Comparison of ENCODE assay signal across 25 cellular contexts in the genomic region with DNA sequence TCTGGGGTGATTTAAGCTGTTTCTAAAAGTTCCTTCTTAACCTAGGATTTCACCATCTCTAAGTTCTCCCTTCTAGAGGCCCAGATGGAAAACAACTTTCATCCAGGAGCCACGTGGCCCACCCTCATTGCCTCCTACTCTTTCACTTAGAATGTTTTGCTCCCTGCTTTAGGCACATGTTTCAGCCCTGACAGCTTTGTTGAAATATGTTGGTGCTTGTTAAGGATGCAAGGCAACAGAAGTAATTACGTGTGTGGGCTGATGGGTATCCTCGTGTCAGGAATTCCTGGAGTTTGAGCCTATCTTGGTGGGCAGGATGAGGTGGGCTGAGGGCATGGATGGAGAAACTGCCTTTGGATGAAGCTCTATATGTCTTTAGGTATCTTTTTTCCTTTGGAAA.
"Had no signal": no experiment of that assay in that cellular context is flagged by ENCODE, and none has a peak within 500 bp of the region (broad histone marks: within the 10 kb centered on the region; RNA-seq: fewer than 3 reads in every experiment).

No MANE protein-coding gene starts in this region.

- H3K27ac Mint-ChIP-seq: activated CD4-positive, alpha-beta T cell treated with anti-CD3 and anti-CD28 coated beads, Interleukin-2, amount 10 ng/mL, durations not matched to agents 7 days and 5 days; activated CD8-positive, alpha-beta memory T cell treated with anti-CD3 and anti-CD28 coated beads, Interleukin-2, amount 10 ng/mL, durations not matched to agents 7 days and 5 days; activated CD8-positive, alpha-beta T cell treated with anti-CD3 and anti-CD28 coated beads for 36 hours; activated naive CD4-positive, alpha-beta T cell treated with anti-CD3 and anti-CD28 coated beads, Interleukin-2, amount 50 U/mL, for 24 hours; activated T-helper 1 cell treated with anti-CD3 and anti-CD28 coated beads, Interleukin-12 subunit alpha, Interleukin-12 subunit beta, Interleukin-2, Interleukin-4 antibody, amounts not matched to agents 30 ng/mL and 10 ng/mL and 1 ng/mL, durations not matched to agents 14 hours and 24 hours and 36 hours; immature natural killer cell; natural killer cell; stimulated activated naive B cell treated with anti-CD40 and anti-IgM and Interleukin-4, amounts not matched to agents 10 μg/mL and 1 μg/mL and 100 μg/mL, for 72 hours had no signal

- H3K27me3 ChIP-seq: brain microvascular endothelial cell, left lung, upper lobe of left lung had no signal

- H3K36me3 ChIP-seq: brain microvascular endothelial cell, left lung, upper lobe of left lung, WERI-Rb-1 had no signal

- H3K27ac ChIP-seq: brain microvascular endothelial cell, left lung, upper lobe of left lung, WERI-Rb-1 had no signal

- H3K36me3 Mint-ChIP-seq: activated CD8-positive, alpha-beta memory T cell treated with anti-CD3 and anti-CD28 coated beads, Interleukin-2, amount 10 ng/mL, durations not matched to agents 7 days and 5 days; activated naive CD4-positive, alpha-beta T cell treated with anti-CD3 and anti-CD28 coated beads, Interleukin-2, amount 50 U/mL, for 24 hours; immature natural killer cell; natural killer cell; stimulated activated naive B cell treated with anti-CD40 and anti-IgM and Interleukin-4, amounts not matched to agents 10 μg/mL and 1 μg/mL and 100 μg/mL, for 72 hours had no signal

- H3K4me1 ChIP-seq: left lung, upper lobe of left lung had no signal

- H3K9me3 Mint-ChIP-seq: activated CD4-positive, alpha-beta T cell treated with anti-CD3 and anti-CD28 coated beads, Interleukin-2, amount 10 ng/mL, durations not matched to agents 7 days and 5 days; activated CD8-positive, alpha-beta T cell treated with anti-CD3 and anti-CD28 coated beads for 36 hours; activated naive CD4-positive, alpha-beta T cell treated with anti-CD3 and anti-CD28 coated beads, Interleukin-2, amount 50 U/mL, for 24 hours; activated T-helper 1 cell treated with anti-CD3 and anti-CD28 coated beads, Interleukin-12 subunit alpha, Interleukin-12 subunit beta, Interleukin-2, Interleukin-4 antibody, amounts not matched to agents 30 ng/mL and 10 ng/mL and 1 ng/mL, durations not matched to agents 14 hours and 24 hours and 36 hours; immature natural killer cell; natural killer cell; stimulated activated naive B cell treated with anti-CD40 and anti-IgM and Interleukin-4, amounts not matched to agents 10 μg/mL and 1 μg/mL and 100 μg/mL, for 72 hours had no signal

- H3K4me3 Mint-ChIP-seq: activated CD4-positive, alpha-beta T cell treated with anti-CD3 and anti-CD28 coated beads, Interleukin-2, amount 10 ng/mL, durations not matched to agents 7 days and 5 days; activated CD8-positive, alpha-beta memory T cell treated with anti-CD3 and anti-CD28 coated beads, Interleukin-2, amount 10 ng/mL, durations not matched to agents 7 days and 5 days; activated CD8-positive, alpha-beta T cell treated with anti-CD3 and anti-CD28 coated beads for 36 hours; activated naive CD4-positive, alpha-beta T cell treated with anti-CD3 and anti-CD28 coated beads, Interleukin-2, amount 50 U/mL, for 24 hours; activated T-helper 1 cell treated with anti-CD3 and anti-CD28 coated beads, Interleukin-12 subunit alpha, Interleukin-12 subunit beta, Interleukin-2, Interleukin-4 antibody, amounts not matched to agents 30 ng/mL and 10 ng/mL and 1 ng/mL, durations not matched to agents 14 hours and 24 hours and 36 hours; immature natural killer cell; natural killer cell; stimulated activated naive B cell treated with anti-CD40 and anti-IgM and Interleukin-4, amounts not matched to agents 10 μg/mL and 1 μg/mL and 100 μg/mL, for 72 hours had no signal

- H3K9me3 ChIP-seq: left lung, upper lobe of left lung had no signal

- H3K4me3 ChIP-seq: left lung, upper lobe of left lung had no signal

- H3K27me3 Mint-ChIP-seq: activated CD4-positive, alpha-beta T cell treated with anti-CD3 and anti-CD28 coated beads, Interleukin-2, amount 10 ng/mL, durations not matched to agents 7 days and 5 days; activated CD8-positive, alpha-beta memory T cell treated with anti-CD3 and anti-CD28 coated beads, Interleukin-2, amount 10 ng/mL, durations not matched to agents 7 days and 5 days; activated CD8-positive, alpha-beta T cell treated with anti-CD3 and anti-CD28 coated beads for 36 hours; activated naive CD4-positive, alpha-beta T cell treated with anti-CD3 and anti-CD28 coated beads, Interleukin-2, amount 50 U/mL, for 24 hours; stimulated activated naive B cell treated with anti-CD40 and anti-IgM and Interleukin-4, amounts not matched to agents 10 μg/mL and 1 μg/mL and 100 μg/mL, for 72 hours had no signal

- H3K4me1 Mint-ChIP-seq: activated CD4-positive, alpha-beta T cell treated with anti-CD3 and anti-CD28 coated beads, Interleukin-2, amount 10 ng/mL, durations not matched to agents 7 days and 5 days; activated CD8-positive, alpha-beta memory T cell treated with anti-CD3 and anti-CD28 coated beads, Interleukin-2, amount 10 ng/mL, durations not matched to agents 7 days and 5 days; activated naive CD4-positive, alpha-beta T cell treated with anti-CD3 and anti-CD28 coated beads, Interleukin-2, amount 50 U/mL, for 24 hours; immature natural killer cell; natural killer cell; stimulated activated naive B cell treated with anti-CD40 and anti-IgM and Interleukin-4, amounts not matched to agents 10 μg/mL and 1 μg/mL and 100 μg/mL, for 72 hours had no signal

- DNase-seq: activated CD4-positive, alpha-beta T cell treated with anti-CD3 and anti-CD28 coated beads, Interleukin-2, amount 10 ng/mL, durations not matched to agents 7 days and 5 days; activated CD4-positive, CD25-positive, alpha-beta regulatory T cell treated with anti-CD3 and anti-CD28 coated beads, Interleukin-2, amount 50 U/mL, for 72 hours; activated CD8-positive, alpha-beta memory T cell treated with anti-CD3 and anti-CD28 coated beads, Interleukin-2, amount 10 ng/mL, durations not matched to agents 7 days and 5 days; activated CD8-positive, alpha-beta T cell treated with anti-CD3 and anti-CD28 coated beads for 36 hours; activated gamma-delta T cell; activated T-cell treated with anti-CD3 and anti-CD28 coated beads for 4 hours; aorta; brain microvascular endothelial cell; central memory CD4-positive, alpha-beta T cell; dermis blood vessel endothelial cell; effector CD8-positive, alpha-beta T cell; erythroblast; foreskin melanocyte; immature natural killer cell; left lung; midbrain; natural killer cell; stimulated activated CD4-positive, alpha-beta T cell treated with anti-CD3 and anti-CD28 coated beads, Interleukin-2, amount 100 ng/mL, for 48 hours; stimulated activated CD8-positive, alpha-beta memory T cell treated with anti-CD3 and anti-CD28 coated beads, Interleukin-4, amount 100 ng/mL, for 48 hours; stimulated activated naive B cell treated with anti-CD40 and anti-IgM and Interleukin-4, amounts not matched to agents 10 μg/mL and 1 μg/mL and 100 μg/mL, for 72 hours; upper lobe of left lung; WERI-Rb-1 had no signal

- ATAC-seq: activated CD8-positive, alpha-beta memory T cell treated with anti-CD3 and anti-CD28 coated beads, Interleukin-2, amount 10 ng/mL, durations not matched to agents 7 days and 5 days; activated CD8-positive, alpha-beta T cell treated with anti-CD3 and anti-CD28 coated beads for 36 hours; left lung; natural killer cell; sciatic nerve; stimulated activated naive B cell treated with anti-CD40 and anti-IgM and Interleukin-4, amounts not matched to agents 10 μg/mL and 1 μg/mL and 100 μg/mL, for 72 hours had no signal
